5 cellular contexts compared by ENCODE assay signal in the genomic region with DNA sequence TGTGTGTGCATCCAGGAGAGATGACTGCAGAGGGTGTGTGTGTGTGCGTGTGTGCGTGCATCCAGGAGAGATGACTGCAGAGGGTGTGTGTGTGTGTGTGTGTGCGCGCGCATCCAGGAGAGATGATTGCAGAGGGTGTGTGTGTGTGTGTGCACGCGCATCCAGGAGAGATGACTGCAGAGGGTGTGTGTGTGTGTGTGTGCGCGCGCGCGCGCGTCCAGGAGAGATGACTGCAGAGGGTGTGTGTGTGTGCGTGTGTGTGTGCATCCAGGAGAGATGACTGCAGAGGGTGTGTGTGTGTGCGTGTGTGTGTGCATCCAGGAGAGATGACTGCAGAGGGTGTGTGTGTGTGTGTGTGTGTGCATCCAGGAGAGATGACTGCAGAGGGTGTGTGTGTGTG.
DNase-seq lines count a peak whose midpoint lies in the region; TF ChIP-seq lines count a peak whose summit lies in the region.
"Not testable (repeated sequence)": the region's sequence is repeated elsewhere in the genome, so short reads cannot be mapped to it uniquely, and the experiment has no call there.

No MANE protein-coding gene starts in this region.

- H3K4me2 ChIP-seq in mesenchymal stem cell (ENCODE audit: low read length, poor library complexity, severe bottlenecking); neural cell (ENCODE audit: low read length); neuronal stem cell (ENCODE audit: insufficient read depth, low read length, poor library complexity, severe bottlenecking): not testable (repeated sequence)

- H3K9me3 Mint-ChIP-seq in brain, nephron progenitor cell: not testable (repeated sequence)

- H3K4me3 Mint-ChIP-seq in brain, nephron progenitor cell: not testable (repeated sequence)

- H3K27me3 Mint-ChIP-seq in brain; nephron progenitor cell (ENCODE audit: low read depth, poor library complexity): not testable (repeated sequence)

- not testable (repeated sequence) for H3K79me2 ChIP-seq in neural cell (replicated peaks; ENCODE audit: insufficient read depth, low read length)

- TF ChIP-seq EP300 in neural cell (conservative IDR thresholded peaks at IDR 0.05; ENCODE audit: poor library complexity, severe bottlenecking): not testable (repeated sequence)

- peaks cover 26% of the 10 kb centered on the region for H3K4me1 Mint-ChIP-seq in brain
- H3K4me1 Mint-ChIP-seq in nephron progenitor cell: peaks cover 64% of the 10 kb centered on the region

- peak overlapping the region in 1 of 2 experiments; percentile 54 for H2BK12ac ChIP-seq in mesenchymal stem cell (ENCODE audit: low read length in 2 of 2)
- H2BK12ac ChIP-seq in neuronal stem cell (ENCODE audit: low read length): not testable (repeated sequence)

- H2AFZ ChIP-seq in mesenchymal stem cell (ENCODE audit: low read depth, low read length); neural cell (ENCODE audit: low read depth, low read length); neuronal stem cell (ENCODE audit: low read length): not testable (repeated sequence)

- not testable (repeated sequence) for H3K9me3 ChIP-seq in mesenchymal stem cell (ENCODE audit: control insufficient read depth, low read length); neural cell (ENCODE audit: low read length); neuronal stem cell (replicated peaks in 1 of 2; ENCODE audit: control insufficient read depth in 2 of 2, insufficient read depth in 1 of 2, low read depth in 1 of 2, low read length in 2 of 2)

- H3K36me3 ChIP-seq in mesenchymal stem cell (ENCODE audit: control insufficient read depth in 1 of 2, insufficient read depth in 2 of 2, low read depth in 1 of 2, low read length in 2 of 2); neural cell (ENCODE audit: insufficient read depth, low read length); neuronal stem cell (replicated peaks in 1 of 2; ENCODE audit: control insufficient read depth in 2 of 2, insufficient read depth in 2 of 2, low read length in 2 of 2): not testable (repeated sequence)

- H3K27ac ChIP-seq in mesenchymal stem cell (ENCODE audit: low read length, poor library complexity, severe bottlenecking); neural cell (ENCODE audit: low read length); neuronal stem cell (replicated peaks; ENCODE audit: low read length): not testable (repeated sequence)

- peak overlapping the region in 1 of 2 experiments; percentile 34 for H3K18ac ChIP-seq in mesenchymal stem cell (ENCODE audit: low read depth in 1 of 2, low read length in 2 of 2)
- peak overlapping the region; percentile 68 for H3K18ac ChIP-seq in neuronal stem cell (ENCODE audit: low read length)

- not testable (repeated sequence) for DNase-seq in mesenchymal stem cell; nephron progenitor cell; neuronal stem cell (ENCODE audit: low spot score)

- not testable (repeated sequence) for H3K23ac ChIP-seq in mesenchymal stem cell (ENCODE audit: low read length in 2 of 2); neuronal stem cell (ENCODE audit: low read depth, low read length, poor library complexity)

- H3K9ac ChIP-seq in mesenchymal stem cell (ENCODE audit: low read length): not testable (repeated sequence)
- H3K9ac ChIP-seq in neural cell (ENCODE audit: low read length) (peak overlapping the region; percentile 37), neuronal stem cell (ENCODE audit: low read depth, low read length, poor library complexity) (peak overlapping the region; percentile 50)

- not testable (repeated sequence) for H2AK5ac ChIP-seq in mesenchymal stem cell (ENCODE audit: low read length, severe bottlenecking); neuronal stem cell (ENCODE audit: low read depth, low read length)

- TF ChIP-seq CTCF in brain (conservative IDR thresholded peaks at IDR 0.05); nephron progenitor cell (IDR thresholded peaks at IDR 0.05); neural cell (IDR thresholded peaks at IDR 0.05; ENCODE audit: poor library complexity, severe bottlenecking): not testable (repeated sequence)

- peak overlapping the region; percentile 34 for H4K91ac ChIP-seq in mesenchymal stem cell (ENCODE audit: low read length)
- H4K91ac ChIP-seq in neuronal stem cell (ENCODE audit: low read depth, low read length, poor library complexity): not testable (repeated sequence)

- H3K4me3 ChIP-seq in mesenchymal stem cell (ENCODE audit: insufficient read depth in 1 of 2, low read depth in 1 of 2, low read length in 2 of 2); neural cell (ENCODE audit: low read length); neuronal stem cell (ENCODE audit: low read length in 2 of 2): not testable (repeated sequence)

- not testable (repeated sequence) for H3K4ac ChIP-seq in mesenchymal stem cell (ENCODE audit: low read depth in 1 of 2, low read length in 2 of 2); neuronal stem cell (ENCODE audit: low read length)

- not testable (repeated sequence) for H3K4me1 ChIP-seq in mesenchymal stem cell (ENCODE audit: control insufficient read depth, insufficient read depth, low read depth, low read length); neuronal stem cell (ENCODE audit: control insufficient read depth in 2 of 2, insufficient read depth in 1 of 2, low read depth in 1 of 2, low read length in 2 of 2)

- H3K36me3 Mint-ChIP-seq in brain; nephron progenitor cell (ENCODE audit: low read depth): not testable (repeated sequence)

- H3K79me1 ChIP-seq in mesenchymal stem cell (replicated peaks; ENCODE audit: low read length, poor library complexity, severe bottlenecking); neuronal stem cell (ENCODE audit: low read depth, low read length): not testable (repeated sequence)

- peak overlapping the region in 3 of 5 experiments; percentile 6 to 65 (median 55) for H3K27ac Mint-ChIP-seq in brain
- peak overlapping the region; percentile 0 for H3K27ac Mint-ChIP-seq in nephron progenitor cell

- H3F3A ChIP-seq in neural cell (ENCODE audit: insufficient read depth, low read length, poor library complexity, severe bottlenecking): not testable (repeated sequence)

- peaks cover 0 to 22% of the 10 kb centered on the region in 2 experiments for H3K27me3 ChIP-seq in mesenchymal stem cell (ENCODE audit: control insufficient read depth in 1 of 2, insufficient read depth in 1 of 2, low read length in 2 of 2)
- H3K27me3 ChIP-seq in neural cell (ENCODE audit: insufficient read depth, low read depth, low read length); neuronal stem cell (ENCODE audit: control insufficient read depth in 3 of 3, insufficient read depth in 3 of 3, low read depth in 1 of 3, low read length in 3 of 3): not testable (repeated sequence)

- not testable (repeated sequence) for H4K20me1 ChIP-seq in neural cell (ENCODE audit: insufficient read depth)

- not testable (repeated sequence) for H2BK120ac ChIP-seq in mesenchymal stem cell (ENCODE audit: low read depth, low read length); neuronal stem cell (ENCODE audit: low read depth, low read length)

- not testable (repeated sequence) for TF ChIP-seq RAD21 in neural cell (conservative IDR thresholded peaks at IDR 0.05)

- H2BK5ac ChIP-seq in mesenchymal stem cell (ENCODE audit: low read depth, low read length, poor library complexity, severe bottlenecking); neuronal stem cell (ENCODE audit: low read length): not testable (repeated sequence)

- 98% methylated on average over 16 of the region's 16 CpGs for WGBS in mesenchymal stem cell
- WGBS in neuronal stem cell (ENCODE audit: extremely low coverage in 2 of 2, insufficient read length in 2 of 2, insufficient replicate concordance in 1 of 2), 2 donors: no CpG with 5 or more reads among the region's 16 CpGs

- not testable (repeated sequence) for H4K8ac ChIP-seq in mesenchymal stem cell (ENCODE audit: low read length); neuronal stem cell (ENCODE audit: low read depth, low read length)

- not testable (repeated sequence) for H3K9me2 ChIP-seq in neural cell (ENCODE audit: insufficient read depth, low read length)

- not testable (repeated sequence) for H2BK15ac ChIP-seq in mesenchymal stem cell (ENCODE audit: low read depth, poor library complexity, severe bottlenecking); neuronal stem cell (ENCODE audit: low read length)

- H3K14ac ChIP-seq in mesenchymal stem cell (ENCODE audit: low read length in 2 of 2): peak overlapping the region in 1 of 2 experiments; percentile 55
- not testable (repeated sequence) for H3K14ac ChIP-seq in neuronal stem cell (ENCODE audit: low read length)
